Comparison of ENCODE assay signal across 19 cellular contexts in genomic region chr1:167502192-167502551, GRCh38. TPM values are rescaled to one million over a fixed set of nuclear protein-coding genes. Genes with fewer than 3 reads are reported as not detected.
DNase-seq lines count a peak whose midpoint lies in the region; ATAC-seq and TF ChIP-seq lines count a peak whose summit lies in the region.
"Had no signal": no experiment of that assay in that cellular context is flagged by ENCODE, and none has a peak within 500 bp of the region (broad histone marks: within the 10 kb centered on the region; RNA-seq: fewer than 3 reads in every experiment).

No MANE protein-coding gene starts in this region.

- H3K9me3 Mint-ChIP-seq in activated T-cell treated with anti-CD3 and anti-CD28 coated beads, Interleukin-2, amount 50 U/mL, for 72 hours = no peaks in the 10 kb centered on the region
- no peaks in the 10 kb centered on the region for H3K9me3 Mint-ChIP-seq in T-cell
- H3K9me3 Mint-ChIP-seq in stimulated activated naive CD8-positive, alpha-beta T cell treated with anti-CD3 and anti-CD28 coated beads, Interleukin-15, amount 100 ng/mL, for 72 hours = no peaks in the 10 kb centered on the region
- H3K9me3 Mint-ChIP-seq: neural crest cell had no signal

- H3K27ac ChIP-seq in caudate nucleus (ENCODE audit: low read depth, low read length) = peak overlapping the region; percentile 79
- H3K27ac ChIP-seq: C4-2B, esophagus muscularis mucosa, HL-60, SK-N-MC, uterus had no signal

- no peaks in the 10 kb centered on the region for H3K27me3 Mint-ChIP-seq in activated T-cell treated with anti-CD3 and anti-CD28 coated beads, Interleukin-2, amount 50 U/mL, for 72 hours (ENCODE audit: low read depth)
- no peaks in the 10 kb centered on the region for H3K27me3 Mint-ChIP-seq in T-cell
- H3K27me3 Mint-ChIP-seq in stimulated activated naive CD8-positive, alpha-beta T cell treated with anti-CD3 and anti-CD28 coated beads, Interleukin-15, amount 100 ng/mL, for 72 hours = no peaks in the 10 kb centered on the region

- CTCF ChIA-PET in T-cell (lab: Charles Lee) = interaction anchor here in 1 of 2 donors (0.9 kb wide), 1 partner anchor 39 kb away, joined by 3 read pairs; no protein-coding TSS in a partner anchor

- peak overlapping the region; percentile 97 for H3K27ac Mint-ChIP-seq in activated T-cell treated with anti-CD3 and anti-CD28 coated beads, Interleukin-2, amount 50 U/mL, for 72 hours
- H3K27ac Mint-ChIP-seq in T-cell = peak overlapping the region; percentile 81 to 97
- H3K27ac Mint-ChIP-seq in stimulated activated naive CD8-positive, alpha-beta T cell treated with anti-CD3 and anti-CD28 coated beads, Interleukin-15, amount 100 ng/mL, for 72 hours = peak overlapping the region; percentile 4 to 96

- peaks cover 4 to 31% of the 10 kb centered on the region in 2 donors for H3K36me3 Mint-ChIP-seq in activated T-cell treated with anti-CD3 and anti-CD28 coated beads, Interleukin-2, amount 50 U/mL, for 72 hours (ENCODE audit: insufficient read depth in 2 of 2)
- peaks cover 43% of the 10 kb centered on the region for H3K36me3 Mint-ChIP-seq in T-cell

- H3K4me3 Mint-ChIP-seq in activated T-cell treated with anti-CD3 and anti-CD28 coated beads, Interleukin-2, amount 50 U/mL, for 72 hours = peak overlapping the region; percentile 81 to 83
- peak overlapping the region; percentile 60 to 98 (median 71) for H3K4me3 Mint-ChIP-seq in T-cell
- H3K4me3 Mint-ChIP-seq in stimulated activated naive CD8-positive, alpha-beta T cell treated with anti-CD3 and anti-CD28 coated beads, Interleukin-15, amount 100 ng/mL, for 72 hours = peak overlapping the region; percentile 60 to 79
- H3K4me3 Mint-ChIP-seq: neural crest cell had no signal

- no peaks in the 10 kb centered on the region for H3K36me3 ChIP-seq in mucosa of descending colon (ENCODE audit: low read depth)
- H3K36me3 ChIP-seq: esophagus muscularis mucosa, HAP-1, uterus had no signal

- ATAC-seq in activated T-cell treated with anti-CD3 and anti-CD28 coated beads, Interleukin-2, amount 50 U/mL, for 72 hours (replicated peaks in 1 of 2) = peak; percentile 29 to 35
- ATAC-seq in T-cell (replicated peaks in 1 of 4) = no peak
- ATAC-seq in stimulated activated naive CD8-positive, alpha-beta T cell treated with anti-CD3 and anti-CD28 coated beads, Interleukin-15, amount 100 ng/mL, for 72 hours = no peak
- ATAC-seq in mucosa of descending colon = no peak
- no peak for ATAC-seq in HG02981 (IDR thresholded peaks at IDR 0.05; ENCODE audit: unreplicated experiment)
- ATAC-seq: left colon had no signal

- POLR2A ChIA-PET in T-cell (lab: Charles Lee) = interaction anchor here (0.9 to 1.1 kb wide), 2 partner anchors 13 to 52 kb away, joined by 3 read pairs; no protein-coding TSS in a partner anchor

- DNase-seq in activated T-cell treated with anti-CD3 and anti-CD28 coated beads, Interleukin-2, amount 50 U/mL, for 72 hours = no peak
- DNase-seq in activated T-cell treated with anti-CD3 and anti-CD28 coated beads, Interleukin-2, amount 50 U/mL, for 1 hour = no peak
- no peak for DNase-seq in T-cell
- no peak for DNase-seq in caudate nucleus (lab: John Stamatoyannopoulos, UW)
- no peak for DNase-seq in stimulated activated naive CD8-positive, alpha-beta T cell treated with anti-CD3 and anti-CD28 coated beads, Interleukin-15, amount 100 ng/mL, for 72 hours
- no peak for DNase-seq in mucosa of descending colon
- no peak for DNase-seq in OCI-M1 (lab: John Stamatoyannopoulos, UW)
- DNase-seq: central memory CD4-positive, alpha-beta T cell; left colon; NCI-H226; uterus had no signal

- peaks cover 98% of the 10 kb centered on the region for H3K4me1 Mint-ChIP-seq in activated T-cell treated with anti-CD3 and anti-CD28 coated beads, Interleukin-2, amount 50 U/mL, for 72 hours (ENCODE audit: low read depth)
- peaks cover 96 to 100% (median 98%) of the 10 kb centered on the region in 3 donors for H3K4me1 Mint-ChIP-seq in T-cell
- peaks cover 100% of the 10 kb centered on the region for H3K4me1 Mint-ChIP-seq in stimulated activated naive CD8-positive, alpha-beta T cell treated with anti-CD3 and anti-CD28 coated beads, Interleukin-15, amount 100 ng/mL, for 72 hours

- intact Hi-C loops in mucosa of descending colon (cut with DNase I, micrococcal nuclease) = no loop called here

- no peaks in the 10 kb centered on the region for H3K9me3 ChIP-seq in mucosa of descending colon
- H3K9me3 ChIP-seq: esophagus muscularis mucosa, HAP-1, uterus had no signal

- H3K4me1 ChIP-seq in mucosa of descending colon (ENCODE audit: low read depth) = no peaks in the 10 kb centered on the region
- H3K4me1 ChIP-seq: esophagus muscularis mucosa, uterus had no signal

- H3K4me3 ChIP-seq in mucosa of descending colon = no peak overlapping the region
- H3K4me3 ChIP-seq: esophagus muscularis mucosa, HAP-1, SK-N-MC, smooth muscle cell, uterus had no signal

- no peak for TF ChIP-seq CTCF in mucosa of descending colon (IDR thresholded peaks at IDR 0.05)

RNA-seq across cellular contexts. Expression of gene CD247, which starts 16.2 kb away (rescaled TPM):
- 100 to 1,000 TPM; 160 to 178 TPM for total RNA-seq in activated T-cell treated with anti-CD3 and anti-CD28 coated beads, Interleukin-2, amount 50 U/mL, for 72 hours
- total RNA-seq in T-cell (100 to 1,000 TPM; 324 to 414 (median 385) TPM), mucosa of descending colon (1 to 10 TPM; 4.6 to 6.1 (median 4.6) TPM)

RNA-seq across cellular contexts. Expression of gene CREG1, which starts 51.4 kb away (rescaled TPM):
- 1 to 10 TPM; 7.4 to 8.3 TPM for total RNA-seq in activated T-cell treated with anti-CD3 and anti-CD28 coated beads, Interleukin-2, amount 50 U/mL, for 72 hours
- total RNA-seq in T-cell (10 to 100 TPM in 3 of 5 donors, 1 to 10 TPM in 2; 9.1 to 13.0 (median 10.9) TPM), mucosa of descending colon (10 to 100 TPM; 47.8 to 70.6 (median 58.7) TPM)

Comparison
In these comparisons a context has a peak if more than half of its experiments do, and no peak if none do; other contexts are left out.
1. ATAC-seq: peak in activated T-cell treated with anti-CD3 and anti-CD28 coated beads, Interleukin-2, amount 50 U/mL, for 72 hours (2 of 2); none in T-cell (0 of 4), stimulated activated naive CD8-positive, alpha-beta T cell treated with anti-CD3 and anti-CD28 coated beads, Interleukin-15, amount 100 ng/mL, for 72 hours (single experiment), mucosa of descending colon (single experiment) and HG02981 (single experiment).
2. RNA of gene CD247, which starts 16.2 kb away (total RNA-seq): 324 to 414 TPM in T-cell and 160 to 178 TPM in activated T-cell treated with anti-CD3 and anti-CD28 coated beads, Interleukin-2, amount 50 U/mL, for 72 hours; 4.6 to 6.1 TPM in mucosa of descending colon; every median in the first group is over 10 times any median in the second.
3. Peak in every context shown above with its lines, with median percentiles within 50 percentile points of each other: H3K27ac Mint-ChIP-seq and H3K4me3 Mint-ChIP-seq.